10 cellular contexts compared by ENCODE assay signal in genomic region chr3:194069421-194070219, GRCh38.
A peak's percentile ranks its signal among the peaks of the same experiment; 100 is the strongest.
DNase-seq lines count a peak whose midpoint lies in the region; ATAC-seq and TF ChIP-seq lines count a peak whose summit lies in the region.
"Had no signal": no experiment of that assay in that cellular context is flagged by ENCODE, and none has a peak within 500 bp of the region (broad histone marks: within the 10 kb centered on the region; RNA-seq: fewer than 3 reads in every experiment).

No MANE protein-coding gene starts in this region.

- H3K27me3 Mint-ChIP-seq in activated B cell treated with CpG ODN at 0.5 μM for 24 hours, result no peaks in the 10 kb centered on the region

- H3K9me3 Mint-ChIP-seq in activated B cell treated with CpG ODN at 0.5 μM for 24 hours, result peaks cover 3% of the 10 kb centered on the region

- DNase-seq in HCEC 1CT (peak; percentile 34), activated B cell treated with CpG ODN at 0.5 μM for 24 hours (no peak), iris pigment epithelial cell (ENCODE audit: low read depth) (peak; percentile 85), HT-29 (ENCODE audit: low spot score) (no peak), hepatic stellate cell (ENCODE audit: low spot score) (no peak)
- DNase-seq in activated CD4-positive, alpha-beta T cell treated with anti-CD3 and anti-CD28 coated beads for 1 hour, result no peak
- DNase-seq: NCI-H1417 treated with DMSO at 0.1 percent for 48 hours; stimulated activated CD4-positive, alpha-beta T cell treated with anti-CD3 and anti-CD28 coated beads, Interleukin-15, amount 100 ng/mL, for 24 hours had no signal

- H3K27ac Mint-ChIP-seq in activated B cell treated with CpG ODN at 0.5 μM for 24 hours, result no peak overlapping the region

- TF ChIP-seq CTCF in 22Rv1 (IDR thresholded peaks at IDR 0.05), result no peak
- TF ChIP-seq CTCF in activated B cell treated with CpG ODN at 0.5 μM for 24 hours (IDR thresholded peaks at IDR 0.05), result no peak

- no peak for ATAC-seq in activated B cell treated with CpG ODN at 0.5 μM for 24 hours (ENCODE audit: low read depth)
- no peak for ATAC-seq in HG02973 (IDR thresholded peaks at IDR 0.05; ENCODE audit: unreplicated experiment)

- H3K4me1 Mint-ChIP-seq in activated B cell treated with CpG ODN at 0.5 μM for 24 hours, result peaks cover 43% of the 10 kb centered on the region

- CTCF ChIA-PET in activated B cell treated with CpG ODN at 0.5 μM for 24 hours (lab: Charles Lee), result interaction anchor here (1.0 to 1.3 kb wide), 2 partner anchors 69 to 289 kb away, joined by 4 to 6 read pairs; no protein-coding TSS in a partner anchor

- POLR2A ChIA-PET in activated B cell treated with CpG ODN at 0.5 μM for 24 hours (lab: Charles Lee), result interaction anchor here (0.9 to 5.9 kb wide), 11 partner anchors 11 to 1473 kb away, joined by 3 to 121 read pairs (median 17); partner anchors contain the start of gene HES1

- intact Hi-C loops in activated B cell treated with CpG ODN at 0.5 μM for 24 hours (cut with micrococcal nuclease), result loop anchor here (1.0 to 2.0 kb wide), 10 partner anchors 10 to 281 kb away; no protein-coding TSS in a partner anchor

- H3K36me3 Mint-ChIP-seq in activated B cell treated with CpG ODN at 0.5 μM for 24 hours (ENCODE audit: low read depth), result no peaks in the 10 kb centered on the region

- peak overlapping the region; percentile 38 for H3K4me3 Mint-ChIP-seq in activated B cell treated with CpG ODN at 0.5 μM for 24 hours

- H3K27ac ChIP-seq in 22Rv1, result peak overlapping the region; percentile 74; the same call in 1 of the 2 replicates

Comparison
In these comparisons a context has a peak if more than half of its experiments do, and no peak if none do; other contexts are left out.
1. DNase-seq: peak in HCEC 1CT (single experiment) and iris pigment epithelial cell (single experiment); none in activated B cell treated with CpG ODN at 0.5 μM for 24 hours (single experiment), HT-29 (single experiment), activated CD4-positive, alpha-beta T cell treated with anti-CD3 and anti-CD28 coated beads for 1 hour (single experiment) and hepatic stellate cell (single experiment).